In the genomic region with DNA sequence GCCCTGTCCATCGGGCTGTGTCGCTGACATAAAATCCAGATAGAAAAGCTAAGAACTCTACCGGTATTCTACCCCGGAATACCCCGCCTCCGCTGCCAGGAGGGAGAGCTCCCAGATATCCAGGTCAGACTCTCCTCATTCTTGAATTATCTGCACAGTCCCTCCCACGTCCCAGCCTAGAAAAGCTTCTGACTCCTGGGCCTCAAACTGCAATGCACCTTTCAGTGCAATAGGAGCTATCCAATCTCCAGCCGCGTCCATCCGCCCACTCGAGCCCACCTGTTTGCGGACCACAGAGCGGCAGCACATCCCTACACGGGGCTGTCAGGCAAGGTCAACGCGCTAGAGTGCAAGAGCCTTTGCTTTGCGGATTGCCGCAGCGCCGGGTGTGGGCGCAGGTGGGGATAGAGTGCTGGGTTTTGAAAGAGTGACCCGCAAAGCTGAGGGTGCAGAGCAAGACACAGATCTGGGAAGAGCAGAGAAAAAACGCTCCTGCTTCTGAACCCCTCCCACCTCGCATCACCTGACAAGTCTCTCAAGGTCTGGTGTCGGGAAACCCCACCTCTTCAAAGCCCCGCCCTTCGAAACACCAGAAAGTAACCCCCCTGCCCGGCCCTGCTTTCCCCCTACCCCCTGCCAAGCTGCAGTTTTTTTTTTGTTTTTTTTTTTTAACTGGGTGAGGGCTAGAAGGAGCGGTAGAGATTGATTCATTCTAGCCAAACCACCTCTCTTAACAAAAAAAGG, we compare ENCODE assay signal across 1 cellular context.
TF ChIP-seq lines count a peak whose summit lies in the region.

No MANE protein-coding gene starts in this region.

TF ChIP-seq in HepG2, 621 proteins besides CTCF, POLR2A, EP300 and RAD21 (continues in another document):
- TF ChIP-seq, protein P1, sequence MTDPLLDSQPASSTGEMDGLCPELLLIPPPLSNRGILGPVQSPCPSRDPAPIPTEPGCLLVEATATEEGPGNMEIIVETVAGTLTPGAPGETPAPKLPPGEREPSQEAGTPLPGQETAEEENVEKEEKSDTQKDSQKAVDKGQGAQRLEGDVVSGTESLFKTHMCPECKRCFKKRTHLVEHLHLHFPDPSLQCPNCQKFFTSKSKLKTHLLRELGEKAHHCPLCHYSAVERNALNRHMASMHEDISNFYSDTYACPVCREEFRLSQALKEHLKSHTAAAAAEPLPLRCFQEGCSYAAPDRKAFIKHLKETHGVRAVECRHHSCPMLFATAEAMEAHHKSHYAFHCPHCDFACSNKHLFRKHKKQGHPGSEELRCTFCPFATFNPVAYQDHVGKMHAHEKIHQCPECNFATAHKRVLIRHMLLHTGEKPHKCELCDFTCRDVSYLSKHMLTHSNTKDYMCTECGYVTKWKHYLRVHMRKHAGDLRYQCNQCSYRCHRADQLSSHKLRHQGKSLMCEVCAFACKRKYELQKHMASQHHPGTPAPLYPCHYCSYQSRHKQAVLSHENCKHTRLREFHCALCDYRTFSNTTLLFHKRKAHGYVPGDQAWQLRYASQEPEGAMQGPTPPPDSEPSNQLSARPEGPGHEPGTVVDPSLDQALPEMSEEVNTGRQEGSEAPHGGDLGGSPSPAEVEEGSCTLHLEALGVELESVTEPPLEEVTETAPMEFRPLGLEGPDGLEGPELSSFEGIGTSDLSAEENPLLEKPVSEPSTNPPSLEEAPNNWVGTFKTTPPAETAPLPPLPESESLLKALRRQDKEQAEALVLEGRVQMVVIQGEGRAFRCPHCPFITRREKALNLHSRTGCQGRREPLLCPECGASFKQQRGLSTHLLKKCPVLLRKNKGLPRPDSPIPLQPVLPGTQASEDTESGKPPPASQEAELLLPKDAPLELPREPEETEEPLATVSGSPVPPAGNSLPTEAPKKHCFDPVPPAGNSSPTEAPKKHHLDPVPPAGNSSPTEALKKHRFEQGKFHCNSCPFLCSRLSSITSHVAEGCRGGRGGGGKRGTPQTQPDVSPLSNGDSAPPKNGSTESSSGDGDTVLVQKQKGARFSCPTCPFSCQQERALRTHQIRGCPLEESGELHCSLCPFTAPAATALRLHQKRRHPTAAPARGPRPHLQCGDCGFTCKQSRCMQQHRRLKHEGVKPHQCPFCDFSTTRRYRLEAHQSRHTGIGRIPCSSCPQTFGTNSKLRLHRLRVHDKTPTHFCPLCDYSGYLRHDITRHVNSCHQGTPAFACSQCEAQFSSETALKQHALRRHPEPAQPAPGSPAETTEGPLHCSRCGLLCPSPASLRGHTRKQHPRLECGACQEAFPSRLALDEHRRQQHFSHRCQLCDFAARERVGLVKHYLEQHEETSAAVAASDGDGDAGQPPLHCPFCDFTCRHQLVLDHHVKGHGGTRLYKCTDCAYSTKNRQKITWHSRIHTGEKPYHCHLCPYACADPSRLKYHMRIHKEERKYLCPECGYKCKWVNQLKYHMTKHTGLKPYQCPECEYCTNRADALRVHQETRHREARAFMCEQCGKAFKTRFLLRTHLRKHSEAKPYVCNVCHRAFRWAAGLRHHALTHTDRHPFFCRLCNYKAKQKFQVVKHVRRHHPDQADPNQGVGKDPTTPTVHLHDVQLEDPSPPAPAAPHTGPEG (CRISPR knock-in tag; IDR thresholded peaks at IDR 0.05), result 0 out of 2 replicates have a peak, but pooled peaks have one; percentile 53
- TF ChIP-seq RORA (CRISPR knock-in tag; IDR thresholded peaks at IDR 0.05) (no peak), ZNF24 (IDR thresholded peaks at IDR 0.05) (no peak), ZNF782 (CRISPR knock-in tag; IDR thresholded peaks at IDR 0.05; ENCODE audit: borderline replicate concordance) (peak; percentile 39; the same call in 1 of the 2 replicates), ETV6 (CRISPR knock-in tag; conservative IDR thresholded peaks at IDR 0.05) (no peak), ZNF850 (CRISPR knock-in tag; conservative IDR thresholded peaks at IDR 0.05) (no peak), SP5 (CRISPR knock-in tag; IDR thresholded peaks at IDR 0.05; ENCODE audit: borderline replicate concordance, low read depth) (0 out of 2 replicates have a peak, but pooled peaks have one; percentile 30), KLF13 (CRISPR knock-in tag; IDR thresholded peaks at IDR 0.05) (no peak), HOXA3 (CRISPR knock-in tag; IDR thresholded peaks at IDR 0.05) (peak; percentile 28; the same call in 1 of the 2 replicates), NR2F1 (CRISPR knock-in tag; IDR thresholded peaks at IDR 0.05) (no peak), HNRNPK (IDR thresholded peaks at IDR 0.05; ENCODE audit: low read depth, low read length, poor library complexity, severe bottlenecking) (no peak), ZNF629 (CRISPR knock-in tag; conservative IDR thresholded peaks at IDR 0.05) (no peak), NRL (CRISPR knock-in tag; IDR thresholded peaks at IDR 0.05; ENCODE audit: borderline replicate concordance) (0 out of 2 replicates have a peak, but pooled peaks have one; percentile 29), ZNF878 (CRISPR knock-in tag; IDR thresholded peaks at IDR 0.05) (no peak), XRCC5 (optimal IDR thresholded peaks at IDR 0.05; ENCODE audit: low read length) (no peak), HNRNPL (IDR thresholded peaks at IDR 0.05; ENCODE audit: low read depth, low read length) (no peak), ZNF468 (CRISPR knock-in tag; IDR thresholded peaks at IDR 0.05) (no peak), NR2F6 (IDR thresholded peaks at IDR 0.05) (no peak), NR2F6 (CRISPR knock-in tag; IDR thresholded peaks at IDR 0.05) (peak; percentile 52; the same call in 1 of the 2 replicates), SRSF1 (optimal IDR thresholded peaks at IDR 0.05; ENCODE audit: low read depth, low read length) (no peak), POGZ (CRISPR knock-in tag; IDR thresholded peaks at IDR 0.05) (no peak)
- TF ChIP-seq, protein P2, sequence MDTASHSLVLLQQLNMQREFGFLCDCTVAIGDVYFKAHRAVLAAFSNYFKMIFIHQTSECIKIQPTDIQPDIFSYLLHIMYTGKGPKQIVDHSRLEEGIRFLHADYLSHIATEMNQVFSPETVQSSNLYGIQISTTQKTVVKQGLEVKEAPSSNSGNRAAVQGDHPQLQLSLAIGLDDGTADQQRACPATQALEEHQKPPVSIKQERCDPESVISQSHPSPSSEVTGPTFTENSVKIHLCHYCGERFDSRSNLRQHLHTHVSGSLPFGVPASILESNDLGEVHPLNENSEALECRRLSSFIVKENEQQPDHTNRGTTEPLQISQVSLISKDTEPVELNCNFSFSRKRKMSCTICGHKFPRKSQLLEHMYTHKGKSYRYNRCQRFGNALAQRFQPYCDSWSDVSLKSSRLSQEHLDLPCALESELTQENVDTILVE (CRISPR knock-in tag; IDR thresholded peaks at IDR 0.05), result peak; percentile 74; the same call in 1 of the 2 replicates
- TF ChIP-seq, protein P3, sequence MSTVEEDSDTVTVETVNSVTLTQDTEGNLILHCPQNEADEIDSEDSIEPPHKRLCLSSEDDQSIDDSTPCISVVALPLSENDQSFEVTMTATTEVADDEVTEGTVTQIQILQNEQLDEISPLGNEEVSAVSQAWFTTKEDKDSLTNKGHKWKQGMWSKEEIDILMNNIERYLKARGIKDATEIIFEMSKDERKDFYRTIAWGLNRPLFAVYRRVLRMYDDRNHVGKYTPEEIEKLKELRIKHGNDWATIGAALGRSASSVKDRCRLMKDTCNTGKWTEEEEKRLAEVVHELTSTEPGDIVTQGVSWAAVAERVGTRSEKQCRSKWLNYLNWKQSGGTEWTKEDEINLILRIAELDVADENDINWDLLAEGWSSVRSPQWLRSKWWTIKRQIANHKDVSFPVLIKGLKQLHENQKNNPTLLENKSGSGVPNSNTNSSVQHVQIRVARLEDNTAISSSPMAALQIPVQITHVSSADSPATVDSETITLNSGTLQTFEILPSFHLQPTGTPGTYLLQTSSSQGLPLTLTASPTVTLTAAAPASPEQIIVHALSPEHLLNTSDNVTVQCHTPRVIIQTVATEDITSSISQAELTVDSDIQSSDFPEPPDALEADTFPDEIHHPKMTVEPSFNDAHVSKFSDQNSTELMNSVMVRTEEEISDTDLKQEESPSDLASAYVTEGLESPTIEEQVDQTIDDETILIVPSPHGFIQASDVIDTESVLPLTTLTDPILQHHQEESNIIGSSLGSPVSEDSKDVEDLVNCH (CRISPR knock-in tag; IDR thresholded peaks at IDR 0.05), result no peak
- TF ChIP-seq, protein P4, sequence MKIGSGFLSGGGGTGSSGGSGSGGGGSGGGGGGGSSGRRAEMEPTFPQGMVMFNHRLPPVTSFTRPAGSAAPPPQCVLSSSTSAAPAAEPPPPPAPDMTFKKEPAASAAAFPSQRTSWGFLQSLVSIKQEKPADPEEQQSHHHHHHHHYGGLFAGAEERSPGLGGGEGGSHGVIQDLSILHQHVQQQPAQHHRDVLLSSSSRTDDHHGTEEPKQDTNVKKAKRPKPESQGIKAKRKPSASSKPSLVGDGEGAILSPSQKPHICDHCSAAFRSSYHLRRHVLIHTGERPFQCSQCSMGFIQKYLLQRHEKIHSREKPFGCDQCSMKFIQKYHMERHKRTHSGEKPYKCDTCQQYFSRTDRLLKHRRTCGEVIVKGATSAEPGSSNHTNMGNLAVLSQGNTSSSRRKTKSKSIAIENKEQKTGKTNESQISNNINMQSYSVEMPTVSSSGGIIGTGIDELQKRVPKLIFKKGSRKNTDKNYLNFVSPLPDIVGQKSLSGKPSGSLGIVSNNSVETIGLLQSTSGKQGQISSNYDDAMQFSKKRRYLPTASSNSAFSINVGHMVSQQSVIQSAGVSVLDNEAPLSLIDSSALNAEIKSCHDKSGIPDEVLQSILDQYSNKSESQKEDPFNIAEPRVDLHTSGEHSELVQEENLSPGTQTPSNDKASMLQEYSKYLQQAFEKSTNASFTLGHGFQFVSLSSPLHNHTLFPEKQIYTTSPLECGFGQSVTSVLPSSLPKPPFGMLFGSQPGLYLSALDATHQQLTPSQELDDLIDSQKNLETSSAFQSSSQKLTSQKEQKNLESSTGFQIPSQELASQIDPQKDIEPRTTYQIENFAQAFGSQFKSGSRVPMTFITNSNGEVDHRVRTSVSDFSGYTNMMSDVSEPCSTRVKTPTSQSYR (CRISPR knock-in tag; IDR thresholded peaks at IDR 0.05; ENCODE audit: borderline replicate concordance), result no peak; the same call in 1 of the 2 replicates
- TF ChIP-seq, protein P5, sequence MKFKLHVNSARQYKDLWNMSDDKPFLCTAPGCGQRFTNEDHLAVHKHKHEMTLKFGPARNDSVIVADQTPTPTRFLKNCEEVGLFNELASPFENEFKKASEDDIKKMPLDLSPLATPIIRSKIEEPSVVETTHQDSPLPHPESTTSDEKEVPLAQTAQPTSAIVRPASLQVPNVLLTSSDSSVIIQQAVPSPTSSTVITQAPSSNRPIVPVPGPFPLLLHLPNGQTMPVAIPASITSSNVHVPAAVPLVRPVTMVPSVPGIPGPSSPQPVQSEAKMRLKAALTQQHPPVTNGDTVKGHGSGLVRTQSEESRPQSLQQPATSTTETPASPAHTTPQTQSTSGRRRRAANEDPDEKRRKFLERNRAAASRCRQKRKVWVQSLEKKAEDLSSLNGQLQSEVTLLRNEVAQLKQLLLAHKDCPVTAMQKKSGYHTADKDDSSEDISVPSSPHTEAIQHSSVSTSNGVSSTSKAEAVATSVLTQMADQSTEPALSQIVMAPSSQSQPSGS (CRISPR knock-in tag; IDR thresholded peaks at IDR 0.05), result peak; percentile 68; the same call in 1 of the 2 replicates
- TF ChIP-seq, protein P6, sequence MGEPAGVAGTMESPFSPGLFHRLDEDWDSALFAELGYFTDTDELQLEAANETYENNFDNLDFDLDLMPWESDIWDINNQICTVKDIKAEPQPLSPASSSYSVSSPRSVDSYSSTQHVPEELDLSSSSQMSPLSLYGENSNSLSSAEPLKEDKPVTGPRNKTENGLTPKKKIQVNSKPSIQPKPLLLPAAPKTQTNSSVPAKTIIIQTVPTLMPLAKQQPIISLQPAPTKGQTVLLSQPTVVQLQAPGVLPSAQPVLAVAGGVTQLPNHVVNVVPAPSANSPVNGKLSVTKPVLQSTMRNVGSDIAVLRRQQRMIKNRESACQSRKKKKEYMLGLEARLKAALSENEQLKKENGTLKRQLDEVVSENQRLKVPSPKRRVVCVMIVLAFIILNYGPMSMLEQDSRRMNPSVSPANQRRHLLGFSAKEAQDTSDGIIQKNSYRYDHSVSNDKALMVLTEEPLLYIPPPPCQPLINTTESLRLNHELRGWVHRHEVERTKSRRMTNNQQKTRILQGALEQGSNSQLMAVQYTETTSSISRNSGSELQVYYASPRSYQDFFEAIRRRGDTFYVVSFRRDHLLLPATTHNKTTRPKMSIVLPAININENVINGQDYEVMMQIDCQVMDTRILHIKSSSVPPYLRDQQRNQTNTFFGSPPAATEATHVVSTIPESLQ (CRISPR knock-in tag; conservative IDR thresholded peaks at IDR 0.05), result no peak
- TF ChIP-seq, protein P7, sequence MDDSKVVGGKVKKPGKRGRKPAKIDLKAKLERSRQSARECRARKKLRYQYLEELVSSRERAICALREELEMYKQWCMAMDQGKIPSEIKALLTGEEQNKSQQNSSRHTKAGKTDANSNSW (CRISPR knock-in tag; IDR thresholded peaks at IDR 0.05; ENCODE audit: borderline replicate concordance), result no peak; the same call in 1 of the 2 replicates
- TF ChIP-seq, protein P8, sequence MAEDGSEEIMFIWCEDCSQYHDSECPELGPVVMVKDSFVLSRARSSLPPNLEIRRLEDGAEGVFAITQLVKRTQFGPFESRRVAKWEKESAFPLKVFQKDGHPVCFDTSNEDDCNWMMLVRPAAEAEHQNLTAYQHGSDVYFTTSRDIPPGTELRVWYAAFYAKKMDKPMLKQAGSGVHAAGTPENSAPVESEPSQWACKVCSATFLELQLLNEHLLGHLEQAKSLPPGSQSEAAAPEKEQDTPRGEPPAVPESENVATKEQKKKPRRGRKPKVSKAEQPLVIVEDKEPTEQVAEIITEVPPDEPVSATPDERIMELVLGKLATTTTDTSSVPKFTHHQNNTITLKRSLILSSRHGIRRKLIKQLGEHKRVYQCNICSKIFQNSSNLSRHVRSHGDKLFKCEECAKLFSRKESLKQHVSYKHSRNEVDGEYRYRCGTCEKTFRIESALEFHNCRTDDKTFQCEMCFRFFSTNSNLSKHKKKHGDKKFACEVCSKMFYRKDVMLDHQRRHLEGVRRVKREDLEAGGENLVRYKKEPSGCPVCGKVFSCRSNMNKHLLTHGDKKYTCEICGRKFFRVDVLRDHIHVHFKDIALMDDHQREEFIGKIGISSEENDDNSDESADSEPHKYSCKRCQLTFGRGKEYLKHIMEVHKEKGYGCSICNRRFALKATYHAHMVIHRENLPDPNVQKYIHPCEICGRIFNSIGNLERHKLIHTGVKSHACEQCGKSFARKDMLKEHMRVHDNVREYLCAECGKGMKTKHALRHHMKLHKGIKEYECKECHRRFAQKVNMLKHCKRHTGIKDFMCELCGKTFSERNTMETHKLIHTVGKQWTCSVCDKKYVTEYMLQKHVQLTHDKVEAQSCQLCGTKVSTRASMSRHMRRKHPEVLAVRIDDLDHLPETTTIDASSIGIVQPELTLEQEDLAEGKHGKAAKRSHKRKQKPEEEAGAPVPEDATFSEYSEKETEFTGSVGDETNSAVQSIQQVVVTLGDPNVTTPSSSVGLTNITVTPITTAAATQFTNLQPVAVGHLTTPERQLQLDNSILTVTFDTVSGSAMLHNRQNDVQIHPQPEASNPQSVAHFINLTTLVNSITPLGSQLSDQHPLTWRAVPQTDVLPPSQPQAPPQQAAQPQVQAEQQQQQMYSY (CRISPR knock-in tag; IDR thresholded peaks at IDR 0.05), result peak; percentile 50
